18 cellular contexts compared by ENCODE assay signal in genomic region chr2:140359056-140359771, GRCh38.
"Had no signal": no experiment of that assay in that cellular context is flagged by ENCODE, and none has a peak within 500 bp of the region (broad histone marks: within the 10 kb centered on the region; RNA-seq: fewer than 3 reads in every experiment).

No MANE protein-coding gene starts in this region.

- H3K4me1 ChIP-seq: ascending aorta had no signal

- DNase-seq: activated CD4-positive, alpha-beta T cell treated with anti-CD3 and anti-CD28 coated beads for 4 hours; activated CD8-positive, alpha-beta memory T cell treated with anti-CD3 and anti-CD28 coated beads, Interleukin-2, amount 50 U/mL, for 48 hours; activated CD8-positive, alpha-beta T cell treated with anti-CD3 and anti-CD28 coated beads, Interleukin-2, amount 10 ng/mL, durations not matched to agents 7 days and 5 days; activated naive CD4-positive, alpha-beta T cell; activated T-cell treated with anti-CD3 and anti-CD28 coated beads, Interleukin-2, amount 50 U/mL, for 1 hour; amniotic stem cell; cerebellar nuclear complex; KG1; NCI-H1092; NCI-H1417; NCI-H2029; NCI-H2107; NCI-H2171 treated with DMSO at 0.1 percent for 48 hours; NCI-H345; NCI-H524; PC-3; SHP77 treated with DMSO at 0.1 percent for 48 hours had no signal

- H3K27ac ChIP-seq: ascending aorta had no signal

- H3K9me3 ChIP-seq: ascending aorta had no signal

- H3K4me3 ChIP-seq: ascending aorta had no signal

- H3K36me3 ChIP-seq: ascending aorta had no signal

- H3K27me3 ChIP-seq: ascending aorta had no signal
